In the genomic region with DNA sequence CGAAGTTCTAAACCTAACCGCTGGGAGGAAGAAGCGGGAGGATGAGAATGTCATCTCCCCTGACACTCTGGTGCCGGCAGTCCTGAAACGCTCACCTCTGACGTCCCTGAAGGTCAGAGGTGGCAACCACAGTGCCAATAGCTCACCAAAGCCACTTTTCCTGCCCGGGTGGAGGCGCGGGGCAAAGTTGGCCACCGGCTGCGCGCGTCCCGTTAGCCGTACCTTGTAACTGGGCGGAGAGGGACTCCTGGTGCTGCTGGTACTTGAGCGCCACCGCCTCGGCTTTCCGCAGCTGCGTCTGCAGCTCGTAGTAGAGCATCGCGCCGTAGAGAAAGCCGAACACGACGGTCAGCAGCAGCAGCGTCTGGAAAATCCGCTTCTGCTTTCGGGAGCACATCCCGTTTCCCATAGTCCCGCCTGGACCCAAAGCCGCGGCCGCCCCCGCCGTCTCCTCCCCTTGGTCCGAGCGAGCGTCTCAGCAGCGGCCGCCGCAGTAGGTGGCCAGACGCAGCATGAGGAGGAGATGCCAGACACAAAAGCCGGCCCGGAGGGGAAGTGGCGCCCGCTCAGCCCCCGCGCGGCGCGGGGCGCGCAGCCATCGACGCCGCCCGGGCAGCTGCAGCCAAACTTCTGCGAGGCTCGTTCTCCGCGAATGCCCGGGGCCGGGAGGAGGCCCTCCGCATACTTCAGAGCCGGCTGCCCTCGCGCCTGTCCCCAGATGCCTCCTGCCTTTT, we compare ENCODE assay signal across 8 cellular contexts. TPM values are rescaled to one million over a fixed set of nuclear protein-coding genes. Genes with fewer than 3 reads are reported as not detected.
DNase-seq lines count a peak whose midpoint lies in the region; ATAC-seq and TF ChIP-seq lines count a peak whose summit lies in the region.

No MANE protein-coding gene starts in this region.

- H3K27ac ChIP-seq in AG04450 (ENCODE audit: low read depth, low read length), result peak overlapping the region; percentile 90
- peak overlapping the region; percentile 88 for H3K27ac ChIP-seq in ectodermal cell (ENCODE audit: insufficient read depth, low read depth, low read length, poor library complexity, severe bottlenecking)
- H3K27ac ChIP-seq in lung (ENCODE audit: low read depth in 1 of 2, low read length in 1 of 2), result peak overlapping the region; percentile 91 to 98

- no peak for DNase-seq in AG04450 (ENCODE audit: low read depth, low spot score)
- peak; percentile 62 for DNase-seq in NCI-H1694 (lab: John Stamatoyannopoulos, UW)
- DNase-seq in activated B cell treated with CpG ODN at 0.5 μM for 24 hours, result peak; percentile 52
- DNase-seq in lung (ENCODE audit: low spot score), result peak; percentile 59
- DNase-seq in stimulated activated CD8-positive, alpha-beta memory T cell treated with anti-CD3 and anti-CD28 coated beads, Interleukin-2, amount 100 ng/mL, for 48 hours (ENCODE audit: low read depth in 2 of 2), result peak; percentile 19 to 27

- H3K4me1 Mint-ChIP-seq in activated B cell treated with CpG ODN at 0.5 μM for 24 hours, result peaks cover 25% of the 10 kb centered on the region

- TF ChIP-seq CTCF in AG04450 (IDR thresholded peaks at IDR 0.05; ENCODE audit: low read depth, low read length) (peak; percentile 37; the same call in 1 of the 2 replicates), activated B cell treated with CpG ODN at 0.5 μM for 24 hours (IDR thresholded peaks at IDR 0.05) (no peak), lung (IDR thresholded peaks at IDR 0.05; ENCODE audit: control extremely low read depth, extremely low read depth) (no peak)

- H3K27ac Mint-ChIP-seq in activated B cell treated with CpG ODN at 0.5 μM for 24 hours, result peak overlapping the region; percentile 83

- H3K9me3 Mint-ChIP-seq in activated B cell treated with CpG ODN at 0.5 μM for 24 hours, result no peaks in the 10 kb centered on the region

- H3K4me1 ChIP-seq in ectodermal cell (ENCODE audit: control insufficient read depth, insufficient read depth, low read length) (peaks cover 14% of the 10 kb centered on the region), lung (ENCODE audit: control insufficient read depth in 2 of 2, insufficient read depth in 2 of 2, low read length in 2 of 2) (peaks cover 3 to 21% of the 10 kb centered on the region in 2 donors)

- intact Hi-C loops in activated B cell treated with CpG ODN at 0.5 μM for 24 hours (cut with micrococcal nuclease), result loop anchor here (1.0 to 5.0 kb wide), 9 partner anchors 28 to 1678 kb away; partner anchors contain the start of genes MECOM, MYNN, PDCD10 and ZBBX

- ATAC-seq in GM18502 (IDR thresholded peaks at IDR 0.05; ENCODE audit: poor library complexity, unreplicated experiment), result peak; percentile 46
- peak; percentile 46 for ATAC-seq in HG02852 (IDR thresholded peaks at IDR 0.05; ENCODE audit: unreplicated experiment)
- ATAC-seq in activated B cell treated with CpG ODN at 0.5 μM for 24 hours (ENCODE audit: low read depth), result peak; percentile 20
- peak; percentile 53 for ATAC-seq in lung (ENCODE audit: insufficient read depth, low FRiP score)

- CTCF ChIA-PET in AG04450 (lab: Charles Lee) (interaction anchor here (0.8 to 2.8 kb wide), 6 partner anchors 32 to 71 kb away, joined by 3 to 17 read pairs (median 6); no protein-coding TSS in a partner anchor), activated B cell treated with CpG ODN at 0.5 μM for 24 hours (lab: Charles Lee) (interaction anchor here (1.0 to 1.7 kb wide), 3 partner anchors 46 to 71 kb away, joined by 3 to 5 read pairs (median 4); no protein-coding TSS in a partner anchor)

- H3K27me3 Mint-ChIP-seq in activated B cell treated with CpG ODN at 0.5 μM for 24 hours, result peaks cover 2% of the 10 kb centered on the region

- H3K27me3 ChIP-seq in AG04450 (ENCODE audit: control insufficient read depth, insufficient read depth, low read length) (no peaks in the 10 kb centered on the region), ectodermal cell (ENCODE audit: control insufficient read depth, insufficient read depth, low read length, poor library complexity, severe bottlenecking) (no peaks in the 10 kb centered on the region), lung (ENCODE audit: control insufficient read depth, insufficient read depth) (no peaks in the 10 kb centered on the region)

- 0% methylated on average over 70 of the region's 70 CpGs for WGBS in ectodermal cell, 2 experiments
- 0% methylated on average over 69 to 70 of the region's 70 CpGs for WGBS in lung, 2 donors

- peaks cover 8% of the 10 kb centered on the region for H3K36me3 Mint-ChIP-seq in activated B cell treated with CpG ODN at 0.5 μM for 24 hours (ENCODE audit: low read depth)

- POLR2A ChIA-PET in AG04450 (lab: Yijun Ruan, JAX), result interaction anchor here (0.9 kb wide), 1 partner anchor 22 kb away, joined by 3 read pairs; no protein-coding TSS in a partner anchor
- POLR2A ChIA-PET in activated B cell treated with CpG ODN at 0.5 μM for 24 hours (lab: Charles Lee), result interaction anchor here (0.5 to 1.1 kb wide), 2 partner anchors 8 to 50 kb away, joined by 3 read pairs; no protein-coding TSS in a partner anchor

- H3K4me3 ChIP-seq in AG04450 (ENCODE audit: low read depth, low read length), result peak overlapping the region; percentile 88
- peak overlapping the region; percentile 74 for H3K4me3 ChIP-seq in ectodermal cell (ENCODE audit: insufficient read depth, low read depth, low read length)
- peak overlapping the region; percentile 87 for H3K4me3 ChIP-seq in lung

- no peaks in the 10 kb centered on the region for H3K36me3 ChIP-seq in ectodermal cell (ENCODE audit: control insufficient read depth, insufficient read depth, low read length)
- H3K36me3 ChIP-seq in lung (ENCODE audit: control insufficient read depth in 2 of 2, insufficient read depth in 2 of 2, low read length in 2 of 2), result no peaks in the 10 kb centered on the region

- H3K9me3 ChIP-seq in AG04450 (ENCODE audit: control insufficient read depth, insufficient read depth, low read length), result no peaks in the 10 kb centered on the region
- H3K9me3 ChIP-seq in ectodermal cell (ENCODE audit: control insufficient read depth, low read length), result no peaks in the 10 kb centered on the region
- H3K9me3 ChIP-seq in lung (ENCODE audit: control insufficient read depth in 2 of 2, insufficient read depth in 1 of 2, low read length in 1 of 2), result no peaks in the 10 kb centered on the region

- H3K4me3 Mint-ChIP-seq in activated B cell treated with CpG ODN at 0.5 μM for 24 hours, result peak overlapping the region; percentile 85

RNA-seq across cellular contexts. Expression of gene GOLIM4, which starts 0.7 kb away (rescaled TPM):
- polyA plus RNA-seq in AG04450 (2011; rRNA removed) (27.9 and 34.4 TPM in 2 replicates), lung (10 to 100 TPM; 22.2 to 26.0 TPM)
- polyA minus RNA-seq in AG04450 (2011; rRNA and poly(A)+ RNA removed), result 38.2 and 42.2 TPM in 2 replicates
- total RNA-seq in activated B cell treated with CpG ODN at 0.5 μM for 24 hours (8.0 and 8.5 TPM in 2 replicates), lung (10 to 100 TPM; 40.6 to 52.9 TPM)
- 34.5 TPM for polyA plus RNA-seq in ectodermal cell (2013, experiment 1 of 4)
- 33.9 TPM for polyA plus RNA-seq in ectodermal cell (2013, experiment 2 of 4)
- polyA plus RNA-seq in ectodermal cell (2013, experiment 3 of 4), result 33.7 TPM
- 37.5 TPM for polyA plus RNA-seq in ectodermal cell (2013, experiment 4 of 4)
